In genomic region chrX:51420610-51421009, GRCh38 we compare ENCODE assay signal across 7 cellular contexts.
DNase-seq lines count a peak whose midpoint lies in the region; ATAC-seq and TF ChIP-seq lines count a peak whose summit lies in the region.

No MANE protein-coding gene starts in this region.

- H3K27ac Mint-ChIP-seq in chondrocyte (ENCODE audit: unreplicated experiment): no peak overlapping the region

- H3K4me3 ChIP-seq in OCI-LY3 (ENCODE audit: low read length): no peak overlapping the region

- no peaks in the 10 kb centered on the region for H3K9me3 Mint-ChIP-seq in chondrocyte (ENCODE audit: low read depth)

- H3K36me3 Mint-ChIP-seq in chondrocyte (ENCODE audit: low read depth): no peaks in the 10 kb centered on the region

- no peaks in the 10 kb centered on the region for H3K27me3 ChIP-seq in OCI-LY3 (ENCODE audit: low read depth, low read length)

- H3K4me1 Mint-ChIP-seq in chondrocyte (ENCODE audit: low read depth): no peaks in the 10 kb centered on the region

- H3K27me3 Mint-ChIP-seq in chondrocyte (ENCODE audit: low read depth): peaks cover 22% of the 10 kb centered on the region

- H3K36me3 ChIP-seq in OCI-LY3 (replicated peaks; ENCODE audit: low read depth, low read length): no peaks in the 10 kb centered on the region

- DNase-seq in COLO829 (ENCODE audit: low spot score) (peak; percentile 31), chondrocyte (ENCODE audit: low spot score) (no peak), midbrain (lab: John Stamatoyannopoulos, UW) (peak; percentile 23)

- no peak for ATAC-seq in HG02623 (IDR thresholded peaks at IDR 0.05; ENCODE audit: unreplicated experiment)
- ATAC-seq in HG02938 (IDR thresholded peaks at IDR 0.05; ENCODE audit: unreplicated experiment): no peak

- no peak overlapping the region for H2AFZ ChIP-seq in OCI-LY3 (ENCODE audit: low read depth, low read length)

- H3K4me3 Mint-ChIP-seq in chondrocyte (ENCODE audit: unreplicated experiment): no peak overlapping the region

- no peak overlapping the region for H3K27ac ChIP-seq in OCI-LY3 (ENCODE audit: low read length)

- no peaks in the 10 kb centered on the region for H4K20me1 ChIP-seq in OCI-LY3 (ENCODE audit: insufficient read depth, low read length)

- TF ChIP-seq CTCF in GM12873 (IDR thresholded peaks at IDR 0.05; ENCODE audit: insufficient read depth, low read depth, low read length, missing control alignments): peak; percentile 74
- TF ChIP-seq CTCF in OCI-LY3 (IDR thresholded peaks at IDR 0.05; ENCODE audit: low read depth, low read length): peak; percentile 63
- TF ChIP-seq CTCF in chondrocyte (IDR thresholded peaks at IDR 0.05): peak; percentile 86

- H3K9ac ChIP-seq in OCI-LY3 (ENCODE audit: low read length): no peak overlapping the region

- H3K9me3 ChIP-seq in OCI-LY3 (ENCODE audit: insufficient read depth, low read length): no peaks in the 10 kb centered on the region

- no peak overlapping the region for H3K4me2 ChIP-seq in OCI-LY3 (ENCODE audit: low read length)

- no peaks in the 10 kb centered on the region for H3K79me2 ChIP-seq in OCI-LY3 (ENCODE audit: low read length)

- peaks cover 7% of the 10 kb centered on the region for H3K4me1 ChIP-seq in OCI-LY3 (ENCODE audit: low read length)
